ENCODE assay signal across 20 cellular contexts in genomic region chr19:12112238-12112637, GRCh38. TPM values are rescaled to one million over a fixed set of nuclear protein-coding genes. Genes with fewer than 3 reads are reported as not detected.
"Had no signal": no experiment of that assay in that cellular context is flagged by ENCODE, and none has a peak within 500 bp of the region (broad histone marks: within the 10 kb centered on the region; RNA-seq: fewer than 3 reads in every experiment).

No MANE protein-coding gene starts in this region.

- H3K4me3 Mint-ChIP-seq: activated CD8-positive, alpha-beta memory T cell treated with anti-CD3 and anti-CD28 coated beads, Interleukin-2, amount 10 ng/mL, durations not matched to agents 7 days and 5 days; dendritic cell treated with granulocyte-macrophage colony-stimulating factor and Interleukin-4, amounts not matched to agents 40 ng/mL and 50 ng/mL, for 4 days; naive thymus-derived CD8-positive, alpha-beta T cell; stimulated activated naive B cell treated with anti-CD40 and anti-IgM and Interleukin-4, amounts not matched to agents 10 μg/mL and 1 μg/mL and 100 μg/mL, for 72 hours; T-cell had no signal

- ATAC-seq: activated CD8-positive, alpha-beta memory T cell treated with anti-CD3 and anti-CD28 coated beads, Interleukin-2, amount 10 ng/mL, durations not matched to agents 7 days and 5 days; left colon; mucosa of descending colon; naive thymus-derived CD8-positive, alpha-beta T cell; T-cell had no signal

- DNase-seq: activated CD4-positive, alpha-beta T cell treated with anti-CD3 and anti-CD28 coated beads, Interleukin-2, amount 50 U/mL, for 4 hours; activated CD8-positive, alpha-beta memory T cell treated with anti-CD3 and anti-CD28 coated beads, Interleukin-2, amount 10 ng/mL, durations not matched to agents 7 days and 5 days; activated gamma-delta T cell treated with Interleukin-2 at 50 U/mL for 16 hours; activated T-cell treated with anti-CD3 and anti-CD28 coated beads, Interleukin-2, amount 50 U/mL, for 48 hours; effector memory CD4-positive, alpha-beta T cell; foreskin melanocyte; left colon; mucosa of descending colon; naive thymus-derived CD8-positive, alpha-beta T cell; stimulated activated CD4-positive, alpha-beta T cell treated with anti-CD3 and anti-CD28 coated beads, Interleukin-4, amount 100 ng/mL, for 1 hour; stimulated activated naive B cell treated with anti-CD40 and anti-IgM and Interleukin-4, amounts not matched to agents 10 μg/mL and 1 μg/mL and 100 μg/mL, for 72 hours; substantia nigra; T-cell; T-helper 9 cell; transverse colon had no signal

- H3K27me3 ChIP-seq: ascending aorta, breast epithelium, neutrophil, transverse colon had no signal

- H3K4me1 Mint-ChIP-seq: naive thymus-derived CD8-positive, alpha-beta T cell; stimulated activated naive B cell treated with anti-CD40 and anti-IgM and Interleukin-4, amounts not matched to agents 10 μg/mL and 1 μg/mL and 100 μg/mL, for 72 hours; T-cell had no signal

- H3K4me3 ChIP-seq: ascending aorta, breast epithelium, lung, mucosa of descending colon, transverse colon had no signal

- H3K27ac ChIP-seq: ascending aorta, breast epithelium, neutrophil, transverse colon had no signal

- H3K27ac Mint-ChIP-seq: activated CD8-positive, alpha-beta memory T cell treated with anti-CD3 and anti-CD28 coated beads, Interleukin-2, amount 10 ng/mL, durations not matched to agents 7 days and 5 days; dendritic cell treated with granulocyte-macrophage colony-stimulating factor and Interleukin-4, amounts not matched to agents 40 ng/mL and 50 ng/mL, for 4 days; naive thymus-derived CD8-positive, alpha-beta T cell; stimulated activated naive B cell treated with anti-CD40 and anti-IgM and Interleukin-4, amounts not matched to agents 10 μg/mL and 1 μg/mL and 100 μg/mL, for 72 hours; T-cell had no signal

- H3K4me1 ChIP-seq: ascending aorta, breast epithelium, transverse colon had no signal

- H3K27me3 Mint-ChIP-seq: activated CD8-positive, alpha-beta memory T cell treated with anti-CD3 and anti-CD28 coated beads, Interleukin-2, amount 10 ng/mL, durations not matched to agents 7 days and 5 days; dendritic cell treated with granulocyte-macrophage colony-stimulating factor and Interleukin-4, amounts not matched to agents 40 ng/mL and 50 ng/mL, for 4 days; naive thymus-derived CD8-positive, alpha-beta T cell; stimulated activated naive B cell treated with anti-CD40 and anti-IgM and Interleukin-4, amounts not matched to agents 10 μg/mL and 1 μg/mL and 100 μg/mL, for 72 hours; T-cell had no signal

- H3K36me3 ChIP-seq: breast epithelium had no signal

RNA-seq across cellular contexts. Expression of gene ZNF878, which starts 59.5 kb away (rescaled TPM):
- total RNA-seq: ascending aorta had no signal
- polyA plus RNA-seq: naive thymus-derived CD8-positive, alpha-beta T cell had no signal
